Comparison of ENCODE assay signal across 9 cellular contexts in the genomic region with DNA sequence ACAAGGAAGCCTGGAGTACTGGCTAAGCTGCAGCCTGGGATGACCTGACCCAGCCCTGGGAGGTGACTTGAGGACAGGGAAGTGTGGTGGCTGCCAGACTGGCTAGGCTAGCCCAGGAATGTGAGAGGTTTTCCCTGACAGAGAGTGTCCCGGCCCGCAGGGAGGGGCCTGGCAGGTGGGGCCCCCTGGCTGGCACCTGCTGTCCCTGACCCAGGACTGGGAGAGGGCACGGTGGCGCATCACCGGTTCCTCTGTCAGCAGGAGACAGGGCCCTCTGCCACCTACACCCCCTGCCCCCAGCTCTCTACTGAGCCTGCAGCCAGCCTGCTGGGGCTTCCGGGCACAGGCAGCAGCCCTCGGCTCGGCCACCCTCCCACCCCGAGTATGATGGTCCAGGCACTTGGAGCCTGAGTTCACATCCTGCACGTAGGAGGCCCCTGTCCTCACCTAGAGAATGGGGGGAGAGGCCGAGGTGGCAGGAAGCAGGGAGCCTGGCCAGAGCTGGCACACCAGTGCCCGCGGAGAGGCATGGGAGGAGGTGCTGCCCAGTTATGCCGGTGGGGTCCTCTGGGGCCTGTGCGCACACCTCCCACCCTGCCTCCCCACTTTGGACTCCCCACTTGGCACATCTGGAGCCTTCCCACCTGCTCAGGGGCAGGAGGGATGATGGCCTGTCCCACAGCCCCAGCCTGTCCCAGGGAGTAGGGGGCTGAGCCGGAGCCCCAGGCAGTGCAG. TPM values are rescaled to one million over a fixed set of nuclear protein-coding genes. Genes with fewer than 3 reads are reported as not detected.
DNase-seq lines count a peak whose midpoint lies in the region; ATAC-seq and TF ChIP-seq lines count a peak whose summit lies in the region.
"Had no signal": no experiment of that assay in that cellular context is flagged by ENCODE, and none has a peak within 500 bp of the region (broad histone marks: within the 10 kb centered on the region; RNA-seq: fewer than 3 reads in every experiment).

No MANE protein-coding gene starts in this region.

- TF ChIP-seq CTCF in right atrium auricular region (IDR thresholded peaks at IDR 0.05) = no peak
- TF ChIP-seq CTCF in adrenal gland (IDR thresholded peaks at IDR 0.05) = no peak

- no peaks in the 10 kb centered on the region for H3K79me2 ChIP-seq in GM23248 (ENCODE audit: insufficient read depth)

- H3K4me3 ChIP-seq in right atrium auricular region (no peak overlapping the region), adrenal gland (no peak overlapping the region), GM23248 (no peak overlapping the region)

- peak overlapping the region; percentile 41 for H3K4me3 Mint-ChIP-seq in memory B cell

- H3K36me3 Mint-ChIP-seq in memory B cell = no peaks in the 10 kb centered on the region
- H3K36me3 Mint-ChIP-seq: CD4-positive, CD25-positive, alpha-beta regulatory T cell had no signal

- no peak overlapping the region for H3K4me2 ChIP-seq in GM23248 (ENCODE audit: unreplicated experiment)

- peaks cover 9% of the 10 kb centered on the region for H3K27me3 Mint-ChIP-seq in memory B cell

- H3K4me1 ChIP-seq in right atrium auricular region = peaks cover 0 to 33% of the 10 kb centered on the region in 2 donors
- peaks cover 4 to 18% of the 10 kb centered on the region in 2 donors for H3K4me1 ChIP-seq in adrenal gland (replicated peaks in 1 of 2)
- 0 out of 2 replicates have a peak, but pooled peaks cover 3% of the 10 kb centered on the region for H3K4me1 ChIP-seq in GM23248 (ENCODE audit: insufficient read depth)

- H3K27me3 ChIP-seq in right atrium auricular region = no peaks in the 10 kb centered on the region
- H3K27me3 ChIP-seq in adrenal gland = no peaks in the 10 kb centered on the region
- no peaks in the 10 kb centered on the region for H3K27me3 ChIP-seq in GM23248 (replicated peaks; ENCODE audit: insufficient read depth)

- peak; percentile 71 for ATAC-seq in Right ventricle myocardium superior (ENCODE audit: poor library complexity)
- ATAC-seq in memory B cell (ENCODE audit: low read depth) = no peak
- ATAC-seq in GM21576 (IDR thresholded peaks at IDR 0.05; ENCODE audit: unreplicated experiment) = no peak

- H3K9me3 Mint-ChIP-seq in memory B cell = no peaks in the 10 kb centered on the region
- H3K9me3 Mint-ChIP-seq: CD4-positive, CD25-positive, alpha-beta regulatory T cell had no signal

- TF ChIP-seq POLR2A in adrenal gland (IDR thresholded peaks at IDR 0.05) = no peak

- no peak overlapping the region for H3K9ac ChIP-seq in GM23248

- H3K9me2 ChIP-seq in GM23248 (ENCODE audit: insufficient read depth) = no peaks in the 10 kb centered on the region

- no peak overlapping the region for H3K27ac Mint-ChIP-seq in memory B cell

- no peak overlapping the region for H3K27ac ChIP-seq in right atrium auricular region
- no peak overlapping the region for H3K27ac ChIP-seq in adrenal gland
- no peak overlapping the region for H3K27ac ChIP-seq in GM23248

- peak; percentile 62 for DNase-seq in Right ventricle myocardium superior
- no peak for DNase-seq in right atrium auricular region (ENCODE audit: low spot score)
- DNase-seq in adrenal gland = peak in 5 of 7 donors; percentile 18 to 70 (median 54)
- DNase-seq in memory B cell (ENCODE audit: low spot score in 2 of 2) = no peak
- no peak for DNase-seq in NCI-H2081 (lab: John Stamatoyannopoulos, UW)
- no peak for DNase-seq in T-helper 9 cell
- no peak for DNase-seq in GM23248
- DNase-seq: CD4-positive, CD25-positive, alpha-beta regulatory T cell had no signal

- no peaks in the 10 kb centered on the region for H4K20me1 ChIP-seq in GM23248 (ENCODE audit: insufficient read depth)

- H3K9me3 ChIP-seq in right atrium auricular region (no peaks in the 10 kb centered on the region), adrenal gland (replicated peaks in 1 of 3) (no peaks in the 10 kb centered on the region), GM23248 (ENCODE audit: low read depth) (no peaks in the 10 kb centered on the region)

- peaks cover 5% of the 10 kb centered on the region for H3K4me1 Mint-ChIP-seq in memory B cell

- H2AFZ ChIP-seq in GM23248 = no peak overlapping the region

- in situ Hi-C loops in GM23248 (cut with MboI) = no loop called here

- 56 to 100% (median 63%) methylated on average over 1 to 16 of the region's 16 CpGs for WGBS in adrenal gland, 4 donors
- WGBS in GM23248 (ENCODE audit: low coverage in 1 of 2, low lambda C conversion rate in 2 of 2, missing lambda C conversion rate in 2 of 2), 2 experiments = 83 to 87% methylated on average over 12 to 16 of the region's 16 CpGs

- H3K36me3 ChIP-seq in right atrium auricular region (no peaks in the 10 kb centered on the region), adrenal gland (replicated peaks in 1 of 2) (no peaks in the 10 kb centered on the region), GM23248 (ENCODE audit: low read depth) (no peaks in the 10 kb centered on the region)

- intact Hi-C loops in Right ventricle myocardium superior (cut with DNase I) = no loop called here
- intact Hi-C loops in adrenal gland (cut with DNase I) = no loop called here

- H3F3A ChIP-seq in GM23248 (ENCODE audit: insufficient read depth) = no peaks in the 10 kb centered on the region

RNA-seq across cellular contexts. Expression of a gene that starts 0.5 kb away (rescaled TPM):
- 0.30 TPM for total RNA-seq in Right ventricle myocardium superior
- total RNA-seq in right atrium auricular region = under 1 TPM in 1 of 2 donors, not detected in 1; 0.51 TPM
- 1 to 10 TPM in 5 of 8 donors, under 1 TPM in 2, not detected in 1; 0.35 to 2.1 (median 1.4) TPM for total RNA-seq in adrenal gland
- 1 to 10 TPM in 2 of 3 donors, not detected in 1; 2.6 to 2.7 TPM for polyA plus RNA-seq in adrenal gland
- total RNA-seq in GM23248 (2014; rRNA removed; shearing (Covaris generic)) = 0.76 TPM in 1 of 2 replicates, not detected in the other
- polyA plus RNA-seq in GM23248 (2016; fragmentation: Nextera tagmentation; extraction: Ambion mirVana) = 0.68 and 0.80 TPM in 2 replicates

RNA-seq across cellular contexts. Expression of a gene that starts 32.9 kb away (rescaled TPM):
- total RNA-seq in Right ventricle myocardium superior = 243 TPM
- total RNA-seq in right atrium auricular region = 100 to 1,000 TPM; 118 to 174 TPM
- total RNA-seq in adrenal gland = 100 to 1,000 TPM; 164 to 848 (median 328) TPM
- polyA plus RNA-seq in adrenal gland = 1,000 to 10,000 TPM in 1 of 3 donors, 100 to 1,000 TPM in 2; 289 to 3,120 (median 744) TPM
- total RNA-seq in GM23248 (2014; rRNA removed; shearing (Covaris generic)) = 42.6 and 53.6 TPM in 2 replicates
- 173 and 202 TPM in 2 replicates for polyA plus RNA-seq in GM23248 (2016; fragmentation: Nextera tagmentation; extraction: Ambion mirVana)

RNA-seq across cellular contexts. Expression of a gene that starts 37.2 kb away (rescaled TPM):
- total RNA-seq in Right ventricle myocardium superior (9.8 TPM), right atrium auricular region (10 to 100 TPM; 12.5 to 15.6 TPM), adrenal gland (10 to 100 TPM; 14.0 to 81.5 (median 18.9) TPM)
- polyA plus RNA-seq in adrenal gland (10 to 100 TPM; 11.0 to 21.8 (median 13.4) TPM), GM23248 (2016; fragmentation: Nextera tagmentation; extraction: Ambion mirVana) (33.2 and 33.6 TPM in 2 replicates)
- 28.1 and 38.3 TPM in 2 replicates for total RNA-seq in GM23248 (2014; rRNA removed; shearing (Covaris generic))

RNA-seq across cellular contexts. Expression of a gene that starts 57.6 kb away (rescaled TPM):
- 299 TPM for total RNA-seq in Right ventricle myocardium superior
- total RNA-seq in right atrium auricular region = 100 to 1,000 TPM; 408 to 856 TPM
- 100 to 1,000 TPM in 7 of 8 donors, 10 to 100 TPM in 1; 98.2 to 730 (median 295) TPM for total RNA-seq in adrenal gland
- polyA plus RNA-seq in adrenal gland = 1,000 to 10,000 TPM in 1 of 3 donors, 100 to 1,000 TPM in 1, 10 to 100 TPM in 1; 72.7 to 1,030 (median 891) TPM
- 320 and 713 TPM in 2 replicates for total RNA-seq in GM23248 (2014; rRNA removed; shearing (Covaris generic))
- 565 and 586 TPM in 2 replicates for polyA plus RNA-seq in GM23248 (2016; fragmentation: Nextera tagmentation; extraction: Ambion mirVana)

Comparison
In these comparisons a context has a peak if more than half of its experiments do, and no peak if none do; other contexts are left out.
1. DNase-seq: peak in Right ventricle myocardium superior (single experiment) and adrenal gland (5 of 7); none in right atrium auricular region (single experiment), memory B cell (0 of 2), NCI-H2081 (0 of 2), T-helper 9 cell (single experiment) and GM23248 (single experiment).